ENCODE assay signal across 8 cellular contexts in the genomic region with DNA sequence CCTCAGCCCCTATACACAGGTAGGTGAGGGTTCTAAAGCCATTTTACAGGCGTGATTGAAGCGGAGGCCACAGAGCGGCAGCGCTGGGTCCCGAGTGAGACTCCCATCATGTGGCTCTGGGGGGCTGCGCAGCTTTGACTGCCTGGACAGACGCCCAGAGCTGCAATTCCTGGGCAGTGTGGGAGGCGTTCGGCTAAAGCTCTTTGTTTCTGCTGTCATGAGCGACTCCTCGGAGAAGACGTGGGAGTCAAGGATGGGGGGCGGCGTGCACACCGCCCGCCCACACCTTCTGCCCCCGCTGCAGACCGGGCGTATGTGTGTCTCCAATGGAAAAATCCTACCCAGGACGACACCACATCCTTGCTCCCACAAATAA. TPM values are rescaled to one million over a fixed set of nuclear protein-coding genes. Genes with fewer than 3 reads are reported as not detected.
DNase-seq lines count a peak whose midpoint lies in the region; ATAC-seq and TF ChIP-seq lines count a peak whose summit lies in the region.

No MANE protein-coding gene starts in this region.

- TF ChIP-seq POLR2A in lower leg skin (IDR thresholded peaks at IDR 0.05) (no peak), testis (IDR thresholded peaks at IDR 0.05) (no peak)

- H3K27me3 ChIP-seq in A673 (replicated peaks; ENCODE audit: insufficient read depth, low read depth, low read length, poor library complexity) (no peaks in the 10 kb centered on the region), mammary epithelial cell (ENCODE audit: insufficient read depth, low read length) (no peaks in the 10 kb centered on the region), testis (no peaks in the 10 kb centered on the region)

- in situ Hi-C loops in mammary epithelial cell (cut with MboI; ENCODE audit: low sequenced_read_pairs in 2 of 2), result no loop called here

- intact Hi-C loops in A673 (cut with micrococcal nuclease; ENCODE audit: unreplicated experiment), result loop anchor here (10.0 kb wide), 1 partner anchor 214 kb away; a partner anchor contains a TSS
- intact Hi-C loops in mammary epithelial cell (cut with micrococcal nuclease), result loop anchor here (10.0 kb wide), 1 partner anchor 214 kb away; a partner anchor contains a TSS
- intact Hi-C loops in lower leg skin (cut with DNase I; ENCODE audit: low total_unique reads), result no loop called here
- intact Hi-C loops in testis (cut with DNase I; ENCODE audit: low total_unique reads), result loop anchor here (10.0 kb wide), 1 partner anchor 474 kb away; no protein-coding TSS in a partner anchor

- H3K79me2 ChIP-seq in mammary epithelial cell (ENCODE audit: insufficient read depth, low read length), result no peaks in the 10 kb centered on the region

- no peak for ATAC-seq in GM21528 (IDR thresholded peaks at IDR 0.05; ENCODE audit: low FRiP score, unreplicated experiment)

- POLR2A ChIA-PET in A673 (lab: Charles Lee; ENCODE audit: low non-redundant PET), result interaction anchor here (0.6 kb wide), 1 partner anchor 812 kb away, joined by 6 read pairs; no protein-coding TSS in a partner anchor

- H4K20me1 ChIP-seq in mammary epithelial cell (ENCODE audit: insufficient read depth, low read length), result no peaks in the 10 kb centered on the region

- H3K4me3 ChIP-seq in A673 (ENCODE audit: low read depth, low read length, poor library complexity, severe bottlenecking), result peak overlapping the region; percentile 81
- no peak overlapping the region for H3K4me3 ChIP-seq in mammary epithelial cell (replicated peaks in 1 of 3; ENCODE audit: insufficient read depth in 1 of 3, low read depth in 2 of 3, low read length in 3 of 3)
- H3K4me3 ChIP-seq in lower leg skin (ENCODE audit: low read depth, poor library complexity, severe bottlenecking), result peak overlapping the region; percentile 40
- H3K4me3 ChIP-seq in testis, result peak overlapping the region; percentile 70 to 73

- no peaks in the 10 kb centered on the region for H3K27me3 Mint-ChIP-seq in IgD-negative memory B cell

- peak overlapping the region; percentile 94 to 99 (median 96) for H3K4me3 Mint-ChIP-seq in IgD-negative memory B cell

- TF ChIP-seq CTCF in A673 (conservative IDR thresholded peaks at IDR 0.05; ENCODE audit: low read depth, low read length) (peak; percentile 35; the same call in 1 of the 2 replicates), mammary epithelial cell (conservative IDR thresholded peaks at IDR 0.05 in 1 of 2, IDR thresholded peaks at IDR 0.05 in 1 of 2; ENCODE audit: extremely low read depth in 1 of 2, insufficient read depth in 1 of 2, low read depth in 1 of 2, low read length in 2 of 2) (no peak), lower leg skin (IDR thresholded peaks at IDR 0.05) (no peak), testis (IDR thresholded peaks at IDR 0.05) (no peak)

- H3K4me1 ChIP-seq in A673 (ENCODE audit: insufficient read depth, low read length, poor library complexity, severe bottlenecking) (peaks cover 16% of the 10 kb centered on the region), mammary epithelial cell (ENCODE audit: insufficient read depth, low read length) (peaks cover 34% of the 10 kb centered on the region), testis (peaks cover 19% of the 10 kb centered on the region)

- peak overlapping the region; percentile 67 to 97 (median 97) for H3K27ac Mint-ChIP-seq in IgD-negative memory B cell

- BruUV-seq in A673 (replicated peaks; lab: Mats Ljungman, UMichigan) (no TSS peak), mammary epithelial cell (replicated peaks; lab: Mats Ljungman, UMichigan) (no TSS peak)

- no peaks in the 10 kb centered on the region for H3K9me3 Mint-ChIP-seq in IgD-negative memory B cell

- H3K4me1 Mint-ChIP-seq in IgD-negative memory B cell, result peaks cover 32 to 44% (median 38%) of the 10 kb centered on the region in 3 donors

- H3K9ac ChIP-seq in mammary epithelial cell (ENCODE audit: insufficient read depth, low read length), result no peak overlapping the region

- CTCF ChIA-PET in A673 (lab: Charles Lee), result interaction anchor here (1.1 to 1.9 kb wide), 3 partner anchors 8 to 481 kb away, joined by 3 to 18 read pairs (median 5); no protein-coding TSS in a partner anchor
- CTCF ChIA-PET in mammary epithelial cell (lab: Charles Lee; ENCODE audit: low non-redundant PET), result no interaction called here

- WGBS in mammary epithelial cell (ENCODE audit: low coverage, missing lambda C conversion rate), result 60% methylated on average over 12 of the region's 20 CpGs
- 33 to 36% methylated on average over 20 of the region's 20 CpGs for WGBS in lower leg skin, 2 donors
- 0 to 4% methylated on average over 3 to 20 of the region's 20 CpGs for WGBS in testis, 2 donors

- no peaks in the 10 kb centered on the region for H3K9me3 ChIP-seq in A673 (ENCODE audit: low read depth, low read length, poor library complexity, severe bottlenecking)
- H3K9me3 ChIP-seq in mammary epithelial cell (replicated peaks; ENCODE audit: insufficient read depth, low read length), result no peaks in the 10 kb centered on the region
- H3K9me3 ChIP-seq in testis, result no peaks in the 10 kb centered on the region

- DNase-seq in A673 (ENCODE audit: low spot score) (peak; percentile 60), mammary epithelial cell (no peak), lower leg skin (ENCODE audit: low spot score in 2 of 2) (peak in 1 of 2 donors; percentile 86), testis (peak; percentile 85), NCI-H2196 (lab: John Stamatoyannopoulos, UW; ENCODE audit: unreplicated experiment) (no peak), NCI-H2081 (lab: John Stamatoyannopoulos, UW) (no peak)

- peak overlapping the region; percentile 96 for H3K4me2 ChIP-seq in mammary epithelial cell (ENCODE audit: insufficient read depth, low read depth, low read length)

- peaks cover 3% of the 10 kb centered on the region for H3K36me3 Mint-ChIP-seq in IgD-negative memory B cell

- dilution Hi-C loops in mammary epithelial cell (cut with HindIII; ENCODE audit: low sequenced_read_pairs), result no loop called here

- H3K36me3 ChIP-seq in A673 (ENCODE audit: insufficient read depth, low read length, poor library complexity, severe bottlenecking) (peaks cover 17% of the 10 kb centered on the region), mammary epithelial cell (ENCODE audit: insufficient read depth, low read length) (no peaks in the 10 kb centered on the region), testis (ENCODE audit: low read depth, missing control alignments) (no peaks in the 10 kb centered on the region)

- H2AFZ ChIP-seq in mammary epithelial cell (ENCODE audit: low read depth, low read length), result peak overlapping the region; percentile 83

- peak overlapping the region; percentile 85 for H3K27ac ChIP-seq in A673 (ENCODE audit: low read depth, low read length, poor library complexity, severe bottlenecking)
- H3K27ac ChIP-seq in mammary epithelial cell (ENCODE audit: insufficient read depth, low read depth, low read length), result no peak overlapping the region
- H3K27ac ChIP-seq in testis, result peak overlapping the region; percentile 57 to 88

RNA-seq across cellular contexts. Expression of a gene that starts 0.9 kb away (rescaled TPM):
- 114 and 140 TPM in 2 replicates for total RNA-seq in A673 (2021)
- polyA plus RNA-seq in IgD-negative memory B cell, result 163 TPM
- total RNA-seq in mammary epithelial cell, result 10 to 100 TPM in 1 of 2 donors, 1 to 10 TPM in 1; 1.2 to 56.5 TPM
- polyA plus RNA-seq in mammary epithelial cell, result 2.4 TPM
- 6.3 TPM for polyA minus RNA-seq in mammary epithelial cell
- 10 to 100 TPM; 13.4 to 72.0 (median 42.6) TPM for total RNA-seq in lower leg skin
- 10 to 100 TPM; 23.9 to 32.1 TPM for total RNA-seq in testis
- 25.7 TPM for polyA plus RNA-seq in testis (ENCODE audit: insufficient read depth, low read depth, low replicate concordance)

Comparison
In these comparisons a context has a peak if more than half of its experiments do, and no peak if none do; other contexts are left out.
1. DNase-seq: peak in A673 (single experiment) and testis (single experiment); none in mammary epithelial cell (single experiment), NCI-H2196 (single experiment) and NCI-H2081 (0 of 2).
2. H3K4me3 ChIP-seq: peak in A673 (single experiment), lower leg skin (single experiment) and testis (2 of 2); none in mammary epithelial cell (0 of 3).